In the genomic region with DNA sequence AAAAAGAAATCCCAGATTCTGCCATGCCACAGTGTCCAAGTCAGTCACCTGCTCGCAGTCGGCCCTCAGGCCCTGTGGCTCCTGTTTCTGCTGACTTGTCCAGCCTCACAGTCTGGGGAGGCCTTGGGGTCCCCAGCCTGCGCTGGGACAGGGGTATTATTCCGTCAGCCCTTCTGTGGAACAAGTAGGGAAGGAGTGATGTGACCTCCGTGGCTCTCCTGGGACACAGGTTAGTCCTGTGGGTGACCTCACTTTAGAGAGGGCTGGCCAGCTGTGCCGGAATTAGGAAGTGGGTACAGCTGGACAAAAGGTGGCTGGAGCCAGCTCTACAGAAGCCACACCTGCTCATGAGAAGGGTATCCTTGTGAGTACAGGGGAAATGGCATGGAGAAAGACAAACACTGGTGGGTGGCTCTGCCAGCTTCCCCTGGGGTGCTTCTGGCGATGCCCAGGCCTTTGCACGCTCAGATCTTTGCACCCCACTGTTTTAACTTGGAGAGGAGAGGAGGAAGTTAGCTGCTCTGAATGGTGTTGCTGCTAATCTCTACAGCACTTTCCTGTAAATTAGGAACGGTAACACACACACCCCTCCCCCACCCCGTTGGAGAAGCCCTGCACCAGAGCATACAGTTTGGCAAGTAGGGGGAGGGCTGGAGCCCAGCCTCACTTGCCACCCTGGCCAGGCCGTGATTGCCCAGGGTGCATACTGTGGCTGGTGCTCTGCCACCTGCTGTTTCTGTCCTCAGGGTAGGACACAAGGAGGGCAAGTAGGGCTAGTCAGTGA, we compare ENCODE assay signal across 7 cellular contexts. TPM values are rescaled to one million over a fixed set of nuclear protein-coding genes. Genes with fewer than 3 reads are reported as not detected.
DNase-seq lines count a peak whose midpoint lies in the region; ATAC-seq, FAIRE-seq and TF ChIP-seq lines count a peak whose summit lies in the region.
"Not testable (repeated sequence)": the region's sequence is repeated elsewhere in the genome, so short reads cannot be mapped to it uniquely, and the experiment has no call there.

No MANE protein-coding gene starts in this region.

- not testable (repeated sequence) for H2BK12ac ChIP-seq in neuronal stem cell (ENCODE audit: low read length)

- H3K4me3 Mint-ChIP-seq in T-helper 17 cell = not testable (repeated sequence)

- not testable (repeated sequence) for H3K36me3 ChIP-seq in colonic mucosa; neuronal stem cell (replicated peaks in 1 of 2; ENCODE audit: control insufficient read depth in 2 of 2, insufficient read depth in 2 of 2, low read length in 2 of 2)

- H3K4me1 Mint-ChIP-seq in T-helper 17 cell = not testable (repeated sequence)

- not testable (repeated sequence) for H3K4me3 ChIP-seq in colonic mucosa; neuronal stem cell (ENCODE audit: low read length in 2 of 2)

- not testable (repeated sequence) for TF ChIP-seq POLR2A in GM12891 (IDR thresholded peaks at IDR 0.05; ENCODE audit: low read depth, low read length)

- not testable (repeated sequence) for H3K79me1 ChIP-seq in neuronal stem cell (ENCODE audit: low read depth, low read length)

- no CpG with 5 or more reads among the region's 11 CpGs for WGBS in neuronal stem cell (ENCODE audit: extremely low coverage in 2 of 2, insufficient read length in 2 of 2, insufficient replicate concordance in 1 of 2), 2 donors

- H3K4me2 ChIP-seq in neuronal stem cell (ENCODE audit: insufficient read depth, low read length, poor library complexity, severe bottlenecking) = not testable (repeated sequence)

- not testable (repeated sequence) for H2BK120ac ChIP-seq in neuronal stem cell (ENCODE audit: low read depth, low read length)

- H3K14ac ChIP-seq in neuronal stem cell (ENCODE audit: low read length) = not testable (repeated sequence)

- not testable (repeated sequence) for H2BK5ac ChIP-seq in neuronal stem cell (ENCODE audit: low read length)

- H3K4ac ChIP-seq in neuronal stem cell (ENCODE audit: low read length) = not testable (repeated sequence)

- H2AK5ac ChIP-seq in neuronal stem cell (ENCODE audit: low read depth, low read length) = not testable (repeated sequence)

- not testable (repeated sequence) for H4K91ac ChIP-seq in neuronal stem cell (ENCODE audit: low read depth, low read length, poor library complexity)

- H3K18ac ChIP-seq in neuronal stem cell (ENCODE audit: low read length) = peak overlapping the region; percentile 35

- H3K9ac ChIP-seq in colonic mucosa (ENCODE audit: low read depth in 2 of 2, low read length in 2 of 2); neuronal stem cell (ENCODE audit: low read depth, low read length, poor library complexity): not testable (repeated sequence)

- H3K23ac ChIP-seq in neuronal stem cell (ENCODE audit: low read depth, low read length, poor library complexity) = not testable (repeated sequence)

- not testable (repeated sequence) for H3K27me3 ChIP-seq in colonic mucosa; neuronal stem cell (ENCODE audit: control insufficient read depth in 3 of 3, insufficient read depth in 3 of 3, low read depth in 1 of 3, low read length in 3 of 3)

- intact Hi-C loops in colonic mucosa (cut with DNase I); left colon (cut with DNase I, micrococcal nuclease): not testable (repeated sequence)

- H3K27ac ChIP-seq in colonic mucosa = peak overlapping the region; percentile 71
- H3K27ac ChIP-seq in neuronal stem cell (replicated peaks; ENCODE audit: low read length) = not testable (repeated sequence)

- not testable (repeated sequence) for H3K4me1 ChIP-seq in colonic mucosa
- H3K4me1 ChIP-seq in neuronal stem cell (ENCODE audit: control insufficient read depth in 2 of 2, insufficient read depth in 1 of 2, low read depth in 1 of 2, low read length in 2 of 2) = peaks cover 4 to 15% of the 10 kb centered on the region in 2 donors

- TF ChIP-seq CTCF in colonic mucosa (IDR thresholded peaks at IDR 0.05) = not testable (repeated sequence)

- H3K27ac Mint-ChIP-seq in T-helper 17 cell = not testable (repeated sequence)

- H2BK15ac ChIP-seq in neuronal stem cell (ENCODE audit: low read length) = not testable (repeated sequence)

- H3K27me3 Mint-ChIP-seq in T-helper 17 cell = not testable (repeated sequence)

- peak; percentile 83 for FAIRE-seq in GM12891 (lab: Jason Lieb, UNC)

- H3K36me3 Mint-ChIP-seq in T-helper 17 cell (ENCODE audit: low read depth) = not testable (repeated sequence)

- not testable (repeated sequence) for H3K9me3 ChIP-seq in T-helper 17 cell (ENCODE audit: control insufficient read depth, low read length, poor library complexity, severe bottlenecking); colonic mucosa; neuronal stem cell (replicated peaks in 1 of 2; ENCODE audit: control insufficient read depth in 2 of 2, insufficient read depth in 1 of 2, low read depth in 1 of 2, low read length in 2 of 2)

- not testable (repeated sequence) for DNase-seq in GM12891 (ENCODE audit: insufficient read length, low spot score); T-helper 17 cell; colonic mucosa; neuronal stem cell (ENCODE audit: low spot score)
- DNase-seq in NCI-H1092 treated with DMSO at 0.1 percent for 48 hours (lab: John Stamatoyannopoulos, UW) (peak; percentile 86), NCI-H69 (lab: John Stamatoyannopoulos, UW) (peak; percentile 92), left colon (peak; percentile 47 to 50)

- not testable (repeated sequence) for H4K8ac ChIP-seq in neuronal stem cell (ENCODE audit: low read depth, low read length)

- H2AFZ ChIP-seq in neuronal stem cell (ENCODE audit: low read length) = not testable (repeated sequence)

- ATAC-seq in T-helper 17 cell = peak; percentile 27
- ATAC-seq in left colon = peak; percentile 17

RNA-seq across cellular contexts. Expression of a gene that starts 13.0 kb away (rescaled TPM):
- polyA plus RNA-seq in GM12891 (2012; ENCODE audit: low read depth, missing spikeins) = 3.5 TPM
- total RNA-seq in T-helper 17 cell = 1 to 10 TPM; 3.0 to 4.8 TPM
- total RNA-seq in colonic mucosa = 100 to 1,000 TPM; 123 to 304 TPM
- 100 to 1,000 TPM; 181 to 536 TPM for total RNA-seq in left colon
- 12.7 TPM for polyA plus RNA-seq in neuronal stem cell (2013, experiment 1 of 2)
- polyA plus RNA-seq in neuronal stem cell (2013, experiment 2 of 2) = 11.2 TPM

Comparison
In these comparisons a context has a peak if more than half of its experiments do, and no peak if none do; other contexts are left out.
1. RNA of a gene that starts 13.0 kb away (total RNA-seq): 181 to 536 TPM in left colon and 123 to 304 TPM in colonic mucosa; 3.0 to 4.8 TPM in T-helper 17 cell; every median in the first group is over 10 times any median in the second.